Comparison of ENCODE assay signal across 18 cellular contexts in the genomic region with DNA sequence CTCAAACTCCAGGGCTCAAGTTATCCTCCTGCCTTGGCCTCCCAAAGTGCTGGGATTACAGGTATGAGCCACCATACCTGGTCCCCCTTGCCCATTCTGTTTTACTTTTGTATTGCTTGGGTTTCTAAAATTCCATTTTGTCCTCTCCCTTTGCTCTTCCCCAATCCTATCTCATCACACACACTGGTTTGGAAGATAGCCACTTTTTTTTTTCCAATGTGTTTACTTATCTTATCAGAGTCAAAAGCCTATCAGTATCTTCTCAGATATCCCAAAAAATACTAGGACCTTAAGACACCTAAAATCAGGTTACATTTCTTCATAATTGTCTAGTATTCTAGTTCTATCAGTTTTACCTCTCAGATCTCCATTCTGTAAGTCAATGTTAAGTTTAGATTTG.
"Had no signal": no experiment of that assay in that cellular context is flagged by ENCODE, and none has a peak within 500 bp of the region (broad histone marks: within the 10 kb centered on the region; RNA-seq: fewer than 3 reads in every experiment).

No MANE protein-coding gene starts in this region.

- H3K4me3 ChIP-seq: ascending aorta, breast epithelium, prostate gland, skin epidermis, tibial artery, uterus had no signal

- H3K4me3 Mint-ChIP-seq: activated T-cell treated with anti-CD3 and anti-CD28 coated beads, Interleukin-2, amount 50 U/mL, for 72 hours; dendritic cell treated with granulocyte-macrophage colony-stimulating factor and Interleukin-4, amounts not matched to agents 40 ng/mL and 50 ng/mL, for 4 days had no signal

- H3K4me1 ChIP-seq: ascending aorta, breast epithelium, foreskin keratinocyte, prostate gland, tibial artery, uterus had no signal

- H3K27ac ChIP-seq: ascending aorta, breast epithelium, foreskin keratinocyte, prostate gland, skin epidermis, tibial artery, uterus had no signal

- ATAC-seq: activated T-cell treated with anti-CD3 and anti-CD28 coated beads, Interleukin-2, amount 50 U/mL, for 72 hours; foreskin keratinocyte; left ventricle myocardium superior; right cardiac atrium had no signal

- H3K27ac Mint-ChIP-seq: activated T-cell treated with anti-CD3 and anti-CD28 coated beads, Interleukin-2, amount 50 U/mL, for 72 hours; dendritic cell treated with granulocyte-macrophage colony-stimulating factor and Interleukin-4, amounts not matched to agents 40 ng/mL and 50 ng/mL, for 4 days had no signal

- DNase-seq: activated CD4-positive, alpha-beta T cell treated with anti-CD3 and anti-CD28 coated beads, Interleukin-2, amount 50 U/mL, for 4 hours; activated T-cell treated with anti-CD3 and anti-CD28 coated beads, Interleukin-2, amount 50 U/mL, for 72 hours; effector memory CD4-positive, alpha-beta T cell; foreskin keratinocyte; glutamatergic neuron; kidney glomerular epithelial cell; left ventricle myocardium superior; mesenchymal stem cell; right cardiac atrium; stimulated activated CD4-positive, alpha-beta T cell treated with anti-CD3 and anti-CD28 coated beads, Interleukin-15, amount 100 ng/mL, for 24 hours; stimulated activated CD4-positive, alpha-beta T cell treated with anti-CD3 and anti-CD28 coated beads, Interleukin-4, amount 100 ng/mL, for 1 hour; tibial artery; uterus had no signal

- H3K27me3 Mint-ChIP-seq: dendritic cell treated with granulocyte-macrophage colony-stimulating factor and Interleukin-4, amounts not matched to agents 40 ng/mL and 50 ng/mL, for 4 days had no signal

- H3K36me3 ChIP-seq: breast epithelium, prostate gland, uterus had no signal

- H3K9me3 ChIP-seq: ascending aorta, breast epithelium, prostate gland, tibial artery, uterus had no signal

- H3K27me3 ChIP-seq: ascending aorta, breast epithelium, foreskin keratinocyte, tibial artery, uterus had no signal

- H3K9me3 Mint-ChIP-seq: activated T-cell treated with anti-CD3 and anti-CD28 coated beads, Interleukin-2, amount 50 U/mL, for 72 hours; dendritic cell treated with granulocyte-macrophage colony-stimulating factor and Interleukin-4, amounts not matched to agents 40 ng/mL and 50 ng/mL, for 4 days had no signal
